Comparison of ENCODE assay signal across 8 cellular contexts in genomic region chr11:11841605-11842425, GRCh38. TPM values are rescaled to one million over a fixed set of nuclear protein-coding genes. Genes with fewer than 3 reads are reported as not detected.
DNase-seq lines count a peak whose midpoint lies in the region; ATAC-seq, FAIRE-seq and TF ChIP-seq lines count a peak whose summit lies in the region.

A gene with protein sequence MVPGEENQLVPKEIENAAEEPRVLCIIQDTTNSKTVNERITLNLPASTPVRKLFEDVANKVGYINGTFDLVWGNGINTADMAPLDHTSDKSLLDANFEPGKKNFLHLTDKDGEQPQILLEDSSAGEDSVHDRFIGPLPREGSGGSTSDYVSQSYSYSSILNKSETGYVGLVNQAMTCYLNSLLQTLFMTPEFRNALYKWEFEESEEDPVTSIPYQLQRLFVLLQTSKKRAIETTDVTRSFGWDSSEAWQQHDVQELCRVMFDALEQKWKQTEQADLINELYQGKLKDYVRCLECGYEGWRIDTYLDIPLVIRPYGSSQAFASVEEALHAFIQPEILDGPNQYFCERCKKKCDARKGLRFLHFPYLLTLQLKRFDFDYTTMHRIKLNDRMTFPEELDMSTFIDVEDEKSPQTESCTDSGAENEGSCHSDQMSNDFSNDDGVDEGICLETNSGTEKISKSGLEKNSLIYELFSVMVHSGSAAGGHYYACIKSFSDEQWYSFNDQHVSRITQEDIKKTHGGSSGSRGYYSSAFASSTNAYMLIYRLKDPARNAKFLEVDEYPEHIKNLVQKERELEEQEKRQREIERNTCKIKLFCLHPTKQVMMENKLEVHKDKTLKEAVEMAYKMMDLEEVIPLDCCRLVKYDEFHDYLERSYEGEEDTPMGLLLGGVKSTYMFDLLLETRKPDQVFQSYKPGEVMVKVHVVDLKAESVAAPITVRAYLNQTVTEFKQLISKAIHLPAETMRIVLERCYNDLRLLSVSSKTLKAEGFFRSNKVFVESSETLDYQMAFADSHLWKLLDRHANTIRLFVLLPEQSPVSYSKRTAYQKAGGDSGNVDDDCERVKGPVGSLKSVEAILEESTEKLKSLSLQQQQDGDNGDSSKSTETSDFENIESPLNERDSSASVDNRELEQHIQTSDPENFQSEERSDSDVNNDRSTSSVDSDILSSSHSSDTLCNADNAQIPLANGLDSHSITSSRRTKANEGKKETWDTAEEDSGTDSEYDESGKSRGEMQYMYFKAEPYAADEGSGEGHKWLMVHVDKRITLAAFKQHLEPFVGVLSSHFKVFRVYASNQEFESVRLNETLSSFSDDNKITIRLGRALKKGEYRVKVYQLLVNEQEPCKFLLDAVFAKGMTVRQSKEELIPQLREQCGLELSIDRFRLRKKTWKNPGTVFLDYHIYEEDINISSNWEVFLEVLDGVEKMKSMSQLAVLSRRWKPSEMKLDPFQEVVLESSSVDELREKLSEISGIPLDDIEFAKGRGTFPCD (N-terminal part only) (plus strand): TSS chr11:11841972. CDS start chr11:11842186, 214 bp downstream.

- H3K9me3 Mint-ChIP-seq in activated naive CD8-positive, alpha-beta T cell treated with anti-CD3 and anti-CD28 coated beads for 36 hours, result no peaks in the 10 kb centered on the region

- H3K27ac ChIP-seq in pancreas (peak within 1 kb of the TSS; percentile 91 to 99 (median 97)), tibial artery (peak within 1 kb of the TSS; percentile 96 to 100)

- no peaks in the 10 kb centered on the region for H3K36me3 ChIP-seq in pancreas
- H3K36me3 ChIP-seq in tibial artery, result no peaks in the 10 kb centered on the region

- TF ChIP-seq CTCF in GM12873 (IDR thresholded peaks at IDR 0.05; ENCODE audit: insufficient read depth, low read depth, low read length, missing control alignments) (peak; percentile 61), pancreas (IDR thresholded peaks at IDR 0.05) (peak in 3 of 4 donors; percentile 20 to 34 (median 27)), tibial artery (IDR thresholded peaks at IDR 0.05) (peak; percentile 49 to 60)

- FAIRE-seq in pancreas (lab: Jason Lieb, UNC), result no peak

- no peaks in the 10 kb centered on the region for H3K36me3 Mint-ChIP-seq in activated naive CD8-positive, alpha-beta T cell treated with anti-CD3 and anti-CD28 coated beads for 36 hours

- H3K27me3 Mint-ChIP-seq in activated naive CD8-positive, alpha-beta T cell treated with anti-CD3 and anti-CD28 coated beads for 36 hours, result no peaks in the 10 kb centered on the region

- H3K4me1 ChIP-seq in pancreas (peaks cover 29 to 39% (median 30%) of the 10 kb centered on the region in 3 donors), tibial artery (peaks cover 0 to 44% (median 22%) of the 10 kb centered on the region in 4 donors)

- H3K4me1 Mint-ChIP-seq in activated naive CD8-positive, alpha-beta T cell treated with anti-CD3 and anti-CD28 coated beads for 36 hours, result peaks cover 24% of the 10 kb centered on the region

- WGBS in pancreas, 2 donors, result 0% methylated on average over 59 to 75 of the region's 75 CpGs

- no peaks in the 10 kb centered on the region for H3K27me3 ChIP-seq in pancreas
- H3K27me3 ChIP-seq in tibial artery, result no peaks in the 10 kb centered on the region

- no peak within 1 kb of the TSS for H3K27ac Mint-ChIP-seq in activated naive CD8-positive, alpha-beta T cell treated with anti-CD3 and anti-CD28 coated beads for 36 hours

- H3K9me3 ChIP-seq in pancreas (no peaks in the 10 kb centered on the region), tibial artery (no peaks in the 10 kb centered on the region)

- intact Hi-C loops in Right ventricle myocardium inferior (cut with DNase I) (no loop called here), pancreas (cut with DNase I) (no loop called here), tibial artery (cut with DNase I; ENCODE audit: low total_unique reads) (no loop called here)

- DNase-seq in NCI-H1092 (lab: John Stamatoyannopoulos, UW) (peak; percentile 85), SKM-1 treated with dmso at 0.1 percent for 144 hours (lab: John Stamatoyannopoulos, UW; ENCODE audit: unreplicated experiment) (peak; percentile 71), Right ventricle myocardium inferior (ENCODE audit: missing footprints) (peak; percentile 96), pancreas (peak; percentile 88 to 98 (median 93)), tibial artery (peak; percentile 89 to 95)
- DNase-seq in activated naive CD8-positive, alpha-beta T cell treated with anti-CD3 and anti-CD28 coated beads for 36 hours, result peak; percentile 94

- peak; percentile 62 for ATAC-seq in HG02623 (IDR thresholded peaks at IDR 0.05; ENCODE audit: unreplicated experiment)
- ATAC-seq in Right ventricle myocardium inferior, result peak; percentile 92
- peak; percentile 81 to 91 (median 88) for ATAC-seq in pancreas

- H3K4me3 Mint-ChIP-seq in activated naive CD8-positive, alpha-beta T cell treated with anti-CD3 and anti-CD28 coated beads for 36 hours, result no peak within 1 kb of the TSS

- H3K4me3 ChIP-seq in pancreas, result peak within 1 kb of the TSS; percentile 70 to 86 (median 80)
- peak within 1 kb of the TSS; percentile 59 to 72 for H3K4me3 ChIP-seq in tibial artery

RNA-seq across cellular contexts. Expression of the gene that starts here (rescaled TPM):
- total RNA-seq in activated naive CD8-positive, alpha-beta T cell treated with anti-CD3 and anti-CD28 coated beads for 36 hours, result 10 to 100 TPM; 41.3 to 43.8 TPM
- total RNA-seq in Right ventricle myocardium inferior (48.9 TPM), pancreas (10 to 100 TPM; 20.1 to 32.3 (median 21.3) TPM)
- polyA plus RNA-seq in pancreas, result 10 to 100 TPM; 16.2 to 23.9 TPM

Comparison
In these comparisons a context has a peak if more than half of its experiments do, and no peak if none do; other contexts are left out.
1. Peak in every context shown above with its lines: DNase-seq, ATAC-seq, H3K4me3 ChIP-seq and H3K27ac ChIP-seq.